In the genomic region with DNA sequence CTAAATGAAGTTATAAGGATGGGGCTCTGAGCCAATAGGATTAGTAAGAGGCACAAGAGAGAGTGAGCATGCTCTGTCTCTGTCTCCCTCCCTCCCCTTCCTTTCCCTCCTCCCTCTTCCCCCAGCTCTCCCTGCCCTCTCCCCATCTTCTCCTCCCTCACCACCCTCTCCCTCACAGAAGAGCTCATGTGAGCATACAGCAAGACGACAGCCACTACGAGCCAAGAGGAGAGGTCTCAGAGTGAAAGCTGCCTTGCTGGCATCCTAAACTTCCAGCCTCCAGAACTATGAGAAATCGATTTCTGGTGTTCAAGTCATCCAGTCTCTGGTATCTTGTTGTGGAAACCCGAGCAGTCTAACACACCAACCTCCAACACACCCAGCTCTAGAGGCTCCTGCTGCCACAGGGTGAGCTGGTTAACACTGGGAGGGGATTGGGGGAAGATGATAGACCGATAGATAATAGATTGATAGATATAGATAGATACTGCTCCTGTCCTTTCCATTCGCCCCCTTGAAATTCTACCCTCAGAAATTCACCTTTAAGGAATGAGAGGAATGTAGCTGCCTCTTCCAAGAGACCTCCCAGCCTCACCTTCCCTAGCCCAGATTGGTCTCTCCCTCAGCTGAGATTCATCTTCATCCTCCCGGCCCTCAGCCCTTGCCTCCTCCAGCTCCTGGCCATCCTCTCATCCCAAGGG, we compare ENCODE assay signal across 13 cellular contexts. TPM values are rescaled to one million over a fixed set of nuclear protein-coding genes. Genes with fewer than 3 reads are reported as not detected.
DNase-seq lines count a peak whose midpoint lies in the region; ATAC-seq and TF ChIP-seq lines count a peak whose summit lies in the region.
"Had no signal": no experiment of that assay in that cellular context is flagged by ENCODE, and none has a peak within 500 bp of the region (broad histone marks: within the 10 kb centered on the region; RNA-seq: fewer than 3 reads in every experiment).

No MANE protein-coding gene starts in this region.

- WGBS in SK-N-SH (ENCODE audit: low lambda C conversion rate): 43% methylated on average over 7 of the region's 7 CpGs

- CTCF ChIA-PET in SK-N-SH (lab: Yijun Ruan, JAX): interaction anchor here (0.5 to 0.8 kb wide), 3 partner anchors 12 to 1169 kb away, joined by 3 read pairs; no protein-coding TSS in a partner anchor

- H3K27ac ChIP-seq in SK-N-SH (ENCODE audit: low read depth in 2 of 2, low read length in 1 of 2) (peak overlapping the region in 1 of 2 experiments; percentile 94; a peak in 2 of 4 replicates), fibroblast of lung (ENCODE audit: insufficient read depth, low read length) (no peak overlapping the region), osteoblast (ENCODE audit: low read depth, low read length) (peak overlapping the region; percentile 85), foreskin keratinocyte (no peak overlapping the region)

- H3K9ac ChIP-seq in SK-N-SH (peak overlapping the region; percentile 65), fibroblast of lung (ENCODE audit: insufficient read depth, low read length) (no peak overlapping the region)

- H3K36me3 ChIP-seq in SK-N-SH (replicated peaks in 1 of 2; ENCODE audit: control insufficient read depth in 1 of 2, insufficient read depth in 2 of 2, low read length in 1 of 2) (no peaks in the 10 kb centered on the region), fibroblast of lung (ENCODE audit: control insufficient read depth, insufficient read depth, low read length) (no peaks in the 10 kb centered on the region), osteoblast (ENCODE audit: insufficient read depth, low read length) (no peaks in the 10 kb centered on the region)

- peaks cover 18% of the 10 kb centered on the region for H3F3A ChIP-seq in SK-N-SH (replicated peaks; ENCODE audit: insufficient read depth)

- no peak for TF ChIP-seq EP300 in SK-N-SH (IDR thresholded peaks at IDR 0.05; ENCODE audit: borderline replicate concordance in 1 of 2, low read depth in 1 of 2, low read length in 1 of 2)

- ATAC-seq in GM18520 (IDR thresholded peaks at IDR 0.05; ENCODE audit: unreplicated experiment) (no peak), GM19023 (IDR thresholded peaks at IDR 0.05; ENCODE audit: unreplicated experiment) (no peak), foreskin keratinocyte (no peak)
- ATAC-seq: stimulated activated naive B cell treated with anti-CD40 and anti-IgM and Interleukin-4, amounts not matched to agents 10 μg/mL and 1 μg/mL and 100 μg/mL, for 72 hours had no signal

- H3K27me3 ChIP-seq in SK-N-SH (ENCODE audit: insufficient read depth) (no peaks in the 10 kb centered on the region), fibroblast of lung (ENCODE audit: control insufficient read depth, insufficient read depth, low read length) (no peaks in the 10 kb centered on the region), osteoblast (ENCODE audit: insufficient read depth, low read length) (no peaks in the 10 kb centered on the region), foreskin keratinocyte (no peaks in the 10 kb centered on the region)

- H3K4me1 ChIP-seq in SK-N-SH (ENCODE audit: control insufficient read depth in 1 of 2, insufficient read depth in 2 of 2, low read depth in 1 of 2, low read length in 1 of 2) (peaks cover 12 to 20% of the 10 kb centered on the region in 2 experiments; a peak in 3 of 4 replicates), fibroblast of lung (ENCODE audit: control insufficient read depth, extremely low read depth, insufficient read depth, low read length) (peaks cover 13% of the 10 kb centered on the region), osteoblast (ENCODE audit: insufficient read depth, low read length) (peaks cover 22% of the 10 kb centered on the region), foreskin keratinocyte (peaks cover 13% of the 10 kb centered on the region)

- no peak for TF ChIP-seq CTCF in SK-N-SH (IDR thresholded peaks at IDR 0.05)
- TF ChIP-seq CTCF in fibroblast of lung (conservative IDR thresholded peaks at IDR 0.05 in 1 of 2, IDR thresholded peaks at IDR 0.05 in 1 of 2; ENCODE audit: low read depth in 1 of 2, low read length in 2 of 2): no peak
- TF ChIP-seq CTCF in osteoblast (IDR thresholded peaks at IDR 0.05; ENCODE audit: extremely low read depth, low read depth, low read length): no peak
- no peak for TF ChIP-seq CTCF in foreskin keratinocyte (conservative IDR thresholded peaks at IDR 0.05)

- H4K20me1 ChIP-seq in SK-N-SH (ENCODE audit: insufficient read depth): no peaks in the 10 kb centered on the region
- no peaks in the 10 kb centered on the region for H4K20me1 ChIP-seq in fibroblast of lung (ENCODE audit: control insufficient read depth, extremely low read depth, insufficient read depth, low read length)
- no peaks in the 10 kb centered on the region for H4K20me1 ChIP-seq in osteoblast (ENCODE audit: insufficient read depth, low read length)

- TF ChIP-seq RAD21 in SK-N-SH (IDR thresholded peaks at IDR 0.05; ENCODE audit: low read length): no peak

- peak overlapping the region in 1 of 2 experiments; percentile 39; a peak in 2 of 4 replicates for H3K4me3 ChIP-seq in SK-N-SH (ENCODE audit: low read depth in 2 of 2, low read length in 1 of 2)
- H3K4me3 ChIP-seq in fibroblast of lung (replicated peaks in 1 of 4; ENCODE audit: control extremely low read depth in 1 of 4, insufficient read depth in 1 of 4, low read depth in 3 of 4, low read length in 4 of 4): no peak overlapping the region
- no peak overlapping the region for H3K4me3 ChIP-seq in osteoblast (ENCODE audit: insufficient read depth, low read length)
- H3K4me3 ChIP-seq: mucosa of descending colon had no signal

- POLR2A ChIA-PET in SK-N-SH (lab: Yijun Ruan, JAX): no interaction called here

- no peaks in the 10 kb centered on the region for H3K79me2 ChIP-seq in SK-N-SH (ENCODE audit: insufficient read depth)
- no peaks in the 10 kb centered on the region for H3K79me2 ChIP-seq in fibroblast of lung (ENCODE audit: control insufficient read depth, insufficient read depth, low read length)
- no peaks in the 10 kb centered on the region for H3K79me2 ChIP-seq in osteoblast (ENCODE audit: insufficient read depth, low read length)

- H3K4me2 ChIP-seq in SK-N-SH (peak overlapping the region; percentile 71), fibroblast of lung (ENCODE audit: extremely low read depth, insufficient read depth, low read length) (peak overlapping the region; percentile 27), osteoblast (ENCODE audit: insufficient read depth, low read length) (peak overlapping the region; percentile 63)

- DNase-seq in EH (ENCODE audit: low read depth) (peak; percentile 35), SK-N-SH (no peak), fibroblast of lung (ENCODE audit: low read depth in 2 of 2) (peak in 1 of 2 donors; percentile 66), osteoblast (ENCODE audit: insufficient read length, low spot score, missing footprints) (no peak), HUDEP-2 (lab: John Stamatoyannopoulos, UW; ENCODE audit: unreplicated experiment in 76 of 76) (no peak), foreskin keratinocyte (no peak)
- DNase-seq: activated naive CD4-positive, alpha-beta T cell treated with anti-CD3 and anti-CD28 coated beads, Interleukin-2, amount 10 ng/mL, durations not matched to agents 7 days and 5 days; SIG-M5; stimulated activated CD4-positive, alpha-beta T cell treated with anti-CD3 and anti-CD28 coated beads, Interleukin-4, amount 100 ng/mL, for 4 hours; stimulated activated naive B cell treated with anti-CD40 and anti-IgM and Interleukin-4, amounts not matched to agents 10 μg/mL and 1 μg/mL and 100 μg/mL, for 72 hours had no signal

- H3K9me3 ChIP-seq in SK-N-SH (no peaks in the 10 kb centered on the region), fibroblast of lung (ENCODE audit: control insufficient read depth, insufficient read depth, low read depth, low read length) (no peaks in the 10 kb centered on the region), osteoblast (ENCODE audit: low read depth, low read length) (no peaks in the 10 kb centered on the region)
- H3K9me3 ChIP-seq: mucosa of descending colon had no signal

- H3K9me2 ChIP-seq in SK-N-SH: no peaks in the 10 kb centered on the region

- H2AFZ ChIP-seq in SK-N-SH (ENCODE audit: low read depth): peak overlapping the region; percentile 49; the same call in 1 of the 2 replicates
- peak overlapping the region; percentile 45 for H2AFZ ChIP-seq in fibroblast of lung (ENCODE audit: low read length)
- peak overlapping the region; percentile 68 for H2AFZ ChIP-seq in osteoblast (ENCODE audit: low read length)

TF ChIP-seq in SK-N-SH, 30 proteins besides CTCF, POLR2A, EP300 and RAD21:
- TF ChIP-seq EZH2phosphoT487 (IDR thresholded peaks at IDR 0.05; ENCODE audit: borderline replicate concordance, low read depth) (no peak), NRF1 (IDR thresholded peaks at IDR 0.05; ENCODE audit: low read depth, low read length) (no peak), SMC3 (IDR thresholded peaks at IDR 0.05; ENCODE audit: low read depth, low read length) (no peak), TCF12 (IDR thresholded peaks at IDR 0.05) (no peak), YY1 (IDR thresholded peaks at IDR 0.05; ENCODE audit: low read depth) (no peak), TAF1 (IDR thresholded peaks at IDR 0.05; ENCODE audit: borderline replicate concordance, low read depth, low read length) (no peak), FOXM1 (IDR thresholded peaks at IDR 0.05; ENCODE audit: low read depth) (no peak)
- TF ChIP-seq, protein P1, sequence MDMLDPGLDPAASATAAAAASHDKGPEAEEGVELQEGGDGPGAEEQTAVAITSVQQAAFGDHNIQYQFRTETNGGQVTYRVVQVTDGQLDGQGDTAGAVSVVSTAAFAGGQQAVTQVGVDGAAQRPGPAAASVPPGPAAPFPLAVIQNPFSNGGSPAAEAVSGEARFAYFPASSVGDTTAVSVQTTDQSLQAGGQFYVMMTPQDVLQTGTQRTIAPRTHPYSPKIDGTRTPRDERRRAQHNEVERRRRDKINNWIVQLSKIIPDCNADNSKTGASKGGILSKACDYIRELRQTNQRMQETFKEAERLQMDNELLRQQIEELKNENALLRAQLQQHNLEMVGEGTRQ (IDR thresholded peaks at IDR 0.05; ENCODE audit: borderline replicate concordance, low read depth, low read length): no peak
TF ChIP-seq in SK-N-SH: peak in this region for 0.

RNA-seq across cellular contexts. Expression of a gene that starts 25.8 kb away (rescaled TPM):
- polyA plus RNA-seq in SK-N-SH (2012; rRNA removed): 266 and 319 TPM in 2 replicates
- 144 and 218 TPM in 2 replicates for polyA plus RNA-seq in SK-N-SH (2012; cell fraction: cytosol; rRNA removed)
- 589 and 740 TPM in 2 replicates for polyA plus RNA-seq in SK-N-SH (2012; cell fraction: nucleus; rRNA removed)
- total RNA-seq in fibroblast of lung: 178 and 254 TPM in 2 replicates
- 578 and 729 TPM in 2 replicates for polyA plus RNA-seq in fibroblast of lung
- 491 and 638 TPM in 2 replicates for polyA plus RNA-seq in fibroblast of lung (2012)
- polyA minus RNA-seq in fibroblast of lung (ENCODE audit: low replicate concordance): 1,123 and 1,490 TPM in 2 replicates
- total RNA-seq in osteoblast: 444 and 447 TPM in 2 replicates
- 687 and 748 TPM in 2 replicates for total RNA-seq in foreskin keratinocyte
- polyA plus RNA-seq in foreskin keratinocyte: 401 and 426 TPM in 2 replicates
